In genomic region chr14:72893636-72894322, GRCh38 we compare ENCODE assay signal across 8 cellular contexts. TPM values are rescaled to one million over a fixed set of nuclear protein-coding genes. Genes with fewer than 3 reads are reported as not detected.
DNase-seq lines count a peak whose midpoint lies in the region; ATAC-seq and TF ChIP-seq lines count a peak whose summit lies in the region.

Gene DPF3 (minus strand): TSS chr14:72894101. CDS start chr14:72894088, 13 bp downstream.

- 1% methylated on average over 44 of the region's 54 CpGs for WGBS in hepatocyte (ENCODE audit: low lambda C conversion rate, missing lambda C conversion rate)
- WGBS in aorta, 2 donors, result 1% methylated on average over 54 of the region's 54 CpGs

- ATAC-seq in GM18502 (IDR thresholded peaks at IDR 0.05; ENCODE audit: poor library complexity, unreplicated experiment), result peak; percentile 97
- peak; percentile 98 for ATAC-seq in HG02981 (IDR thresholded peaks at IDR 0.05; ENCODE audit: unreplicated experiment)
- peak; percentile 99 for ATAC-seq in aorta (ENCODE audit: low FRiP score)

- H3K27ac ChIP-seq in hepatocyte, result no peak within 1 kb of the TSS
- H3K27ac ChIP-seq in rectal smooth muscle tissue (ENCODE audit: low read depth, low read length), result no peak within 1 kb of the TSS
- no peak within 1 kb of the TSS for H3K27ac ChIP-seq in aorta (ENCODE audit: low read depth in 1 of 2, low read length in 2 of 2)

- H3K36me3 ChIP-seq in hepatocyte (replicated peaks; ENCODE audit: insufficient read depth, low read depth) (no peaks in the 10 kb centered on the region), rectal smooth muscle tissue (ENCODE audit: control insufficient read depth, insufficient read depth, low read length) (no peaks in the 10 kb centered on the region), aorta (ENCODE audit: control insufficient read depth in 1 of 2, insufficient read depth in 2 of 2, low read length in 1 of 2) (no peaks in the 10 kb centered on the region)

- TF ChIP-seq CTCF in hepatocyte (IDR thresholded peaks at IDR 0.05; ENCODE audit: poor library complexity), result no peak

- no peaks in the 10 kb centered on the region for H4K20me1 ChIP-seq in hepatocyte (ENCODE audit: insufficient read depth, poor library complexity, severe bottlenecking)

- H3K4me3 ChIP-seq in hepatocyte, result peak within 1 kb of the TSS; percentile 45
- H3K4me3 ChIP-seq in rectal smooth muscle tissue (ENCODE audit: low read length), result peak within 1 kb of the TSS; percentile 87
- peak within 1 kb of the TSS; percentile 30 to 92 for H3K4me3 ChIP-seq in aorta (ENCODE audit: low read length in 2 of 2)

- H2AFZ ChIP-seq in hepatocyte, result peak within 1 kb of the TSS; percentile 74

- H3K27me3 ChIP-seq in hepatocyte, result peaks cover 61% of the 10 kb centered on the region
- peaks cover 2% of the 10 kb centered on the region for H3K27me3 ChIP-seq in rectal smooth muscle tissue (ENCODE audit: control insufficient read depth, insufficient read depth, low read length)
- H3K27me3 ChIP-seq in aorta (ENCODE audit: control insufficient read depth in 1 of 2, insufficient read depth in 2 of 2, low read length in 1 of 2), result no peaks in the 10 kb centered on the region

- intact Hi-C loops in aorta (cut with DNase I), result loop anchor here (5.0 to 10.0 kb wide), 3 partner anchors 81 to 149 kb away; no protein-coding TSS in a partner anchor

- no peaks in the 10 kb centered on the region for H3K79me2 ChIP-seq in hepatocyte

- DNase-seq in NCI-H1930 (lab: John Stamatoyannopoulos, UW), result peak; percentile 63 to 68
- DNase-seq in T-helper 22 cell (ENCODE audit: low read depth), result peak; percentile 88
- peak; percentile 98 for DNase-seq in astrocyte of the hippocampus (ENCODE audit: low read depth, low spot score)
- peak; percentile 98 for DNase-seq in hepatocyte (ENCODE audit: low spot score)
- DNase-seq in aorta, result peak; percentile 97 to 99

- H3K9me2 ChIP-seq in hepatocyte (replicated peaks; ENCODE audit: insufficient read depth), result no peaks in the 10 kb centered on the region

- H3K4me2 ChIP-seq in hepatocyte, result peak within 1 kb of the TSS; percentile 99

- H3K9ac ChIP-seq in rectal smooth muscle tissue (ENCODE audit: low read length), result peak within 1 kb of the TSS; percentile 39

- H3K4me1 ChIP-seq in hepatocyte (ENCODE audit: insufficient read depth) (peaks cover 14% of the 10 kb centered on the region), rectal smooth muscle tissue (ENCODE audit: control insufficient read depth, insufficient read depth, low read length) (peaks cover 9% of the 10 kb centered on the region), aorta (ENCODE audit: control insufficient read depth in 1 of 2, insufficient read depth in 2 of 2, low read length in 2 of 2) (no peaks in the 10 kb centered on the region)

- H3K9me3 ChIP-seq in hepatocyte (ENCODE audit: low read depth) (no peaks in the 10 kb centered on the region), aorta (ENCODE audit: control insufficient read depth, low read length) (no peaks in the 10 kb centered on the region)

RNA-seq across cellular contexts. Expression of gene DPF3, which starts in this region (rescaled TPM):
- total RNA-seq in hepatocyte, result 0.47 and 0.76 TPM in 2 replicates
- polyA plus RNA-seq in hepatocyte, result 0.21 and 0.73 TPM in 2 replicates
- total RNA-seq in aorta, result 1 to 10 TPM in 1 of 2 donors, under 1 TPM in 1; 0.65 to 2.2 TPM
- under 1 TPM; 0.15 to 0.75 TPM for polyA plus RNA-seq in aorta

Comparison
In these comparisons a context has a peak if more than half of its experiments do, and no peak if none do; other contexts are left out.
1. Peak in DNase-seq, H3K4me3 ChIP-seq and H3K4me2 ChIP-seq in hepatocyte; RNA of the gene not detected or under 1 TPM.